In the genomic region with DNA sequence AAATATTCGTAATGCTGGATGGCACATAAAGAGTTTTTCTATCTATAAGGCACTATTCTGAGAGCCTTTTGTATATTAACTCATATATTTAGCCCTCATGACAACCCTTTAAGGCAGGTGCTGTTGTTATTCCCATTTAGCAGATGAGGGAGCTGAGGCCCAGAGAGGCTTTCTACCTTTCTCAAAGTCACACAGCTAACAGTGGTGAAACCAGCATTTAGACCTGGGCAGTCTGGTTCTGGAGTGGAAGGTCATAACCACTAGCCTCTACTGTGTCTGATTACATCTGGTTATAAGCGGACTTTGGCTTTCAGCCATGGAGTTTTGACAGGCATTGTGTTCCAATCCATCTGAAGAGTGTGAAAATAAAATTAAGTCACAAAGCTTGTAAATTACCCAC, we compare ENCODE assay signal across 16 cellular contexts. TPM values are rescaled to one million over a fixed set of nuclear protein-coding genes. Genes with fewer than 3 reads are reported as not detected.
A peak's percentile ranks its signal among the peaks of the same experiment; 100 is the strongest.
DNase-seq lines count a peak whose midpoint lies in the region; ATAC-seq and TF ChIP-seq lines count a peak whose summit lies in the region.
"Had no signal": no experiment of that assay in that cellular context is flagged by ENCODE, and none has a peak within 500 bp of the region (broad histone marks: within the 10 kb centered on the region; RNA-seq: fewer than 3 reads in every experiment).

No MANE protein-coding gene starts in this region.

- H3K27me3 ChIP-seq in CD4-positive, CD25-positive, alpha-beta regulatory T cell (ENCODE audit: control insufficient read depth, insufficient read depth, low read length), result no peaks in the 10 kb centered on the region

- no peak for DNase-seq in activated T-cell treated with anti-CD3 and anti-CD28 coated beads, Interleukin-2, amount 50 U/mL, for 4 hours
- no peak for DNase-seq in activated T-cell treated with anti-CD3 and anti-CD28 coated beads for 4 hours
- DNase-seq in CD4-positive, CD25-positive, alpha-beta regulatory T cell, result no peak
- DNase-seq in activated naive CD8-positive, alpha-beta T cell treated with anti-CD3 and anti-CD28 coated beads for 36 hours, result no peak
- no peak for DNase-seq in mucosa of descending colon
- DNase-seq in substantia nigra (lab: John Stamatoyannopoulos, UW), result no peak
- DNase-seq in NCI-H2081 treated with DMSO at 0.1 percent for 48 hours (lab: John Stamatoyannopoulos, UW), result no peak
- DNase-seq: CD8-positive, alpha-beta memory T cell; DMS79; HFFc6; KBM-7; NCI-H1436; NCI-H2081; NCI-H510A treated with DMSO at 0.1 percent for 48 hours; Right ventricle myocardium superior had no signal

- no peak overlapping the region for H3K4me3 ChIP-seq in CD4-positive, CD25-positive, alpha-beta regulatory T cell (ENCODE audit: low read depth, low read length)
- H3K4me3 ChIP-seq in HEK293 (ENCODE audit: low read depth, low read length) (no peak overlapping the region), mucosa of descending colon (no peak overlapping the region)

- ATAC-seq in activated T-cell treated with anti-CD3 and anti-CD28 coated beads, Interleukin-2, amount 50 U/mL, for 4 hours, result peak in 1 of 2 donors; percentile 5
- no peak for ATAC-seq in CD4-positive, CD25-positive, alpha-beta regulatory T cell (ENCODE audit: low read depth in 2 of 2)
- no peak for ATAC-seq in mucosa of descending colon

- H3K36me3 ChIP-seq in CD4-positive, CD25-positive, alpha-beta regulatory T cell (ENCODE audit: control insufficient read depth, insufficient read depth, low read length), result no peaks in the 10 kb centered on the region
- H3K36me3 ChIP-seq in HEK293 (ENCODE audit: control insufficient read depth in 2 of 2, insufficient read depth in 1 of 2, low read length in 2 of 2) (no peaks in the 10 kb centered on the region), mucosa of descending colon (ENCODE audit: low read depth) (peaks cover 9% of the 10 kb centered on the region)

- H3K27ac Mint-ChIP-seq in CD4-positive, CD25-positive, alpha-beta regulatory T cell, result peak overlapping the region in 2 of 3 donors; percentile 7 to 85
- H3K27ac Mint-ChIP-seq in activated naive CD8-positive, alpha-beta T cell treated with anti-CD3 and anti-CD28 coated beads for 36 hours, result peak overlapping the region; percentile 93
- H3K27ac Mint-ChIP-seq: HFFc6 had no signal

- no peaks in the 10 kb centered on the region for H3K9me3 Mint-ChIP-seq in activated T-cell treated with anti-CD3 and anti-CD28 coated beads, Interleukin-2, amount 50 U/mL, for 4 hours
- H3K9me3 Mint-ChIP-seq in CD4-positive, CD25-positive, alpha-beta regulatory T cell, result no peaks in the 10 kb centered on the region
- H3K9me3 Mint-ChIP-seq in activated naive CD8-positive, alpha-beta T cell treated with anti-CD3 and anti-CD28 coated beads for 36 hours, result no peaks in the 10 kb centered on the region
- H3K9me3 Mint-ChIP-seq: CD8-positive, alpha-beta memory T cell; HFFc6 had no signal

- peaks cover 16% of the 10 kb centered on the region for H3K36me3 Mint-ChIP-seq in activated T-cell treated with anti-CD3 and anti-CD28 coated beads, Interleukin-2, amount 50 U/mL, for 4 hours (ENCODE audit: insufficient read depth)
- peaks cover 5% of the 10 kb centered on the region for H3K36me3 Mint-ChIP-seq in CD4-positive, CD25-positive, alpha-beta regulatory T cell
- H3K36me3 Mint-ChIP-seq in activated naive CD8-positive, alpha-beta T cell treated with anti-CD3 and anti-CD28 coated beads for 36 hours, result peaks cover 73% of the 10 kb centered on the region
- H3K36me3 Mint-ChIP-seq: CD8-positive, alpha-beta memory T cell had no signal

- H3K4me1 ChIP-seq in CD4-positive, CD25-positive, alpha-beta regulatory T cell (ENCODE audit: control insufficient read depth, insufficient read depth, low read length, poor library complexity, severe bottlenecking), result no peaks in the 10 kb centered on the region
- no peaks in the 10 kb centered on the region for H3K4me1 ChIP-seq in HEK293 (ENCODE audit: control insufficient read depth, insufficient read depth, low read length)
- no peaks in the 10 kb centered on the region for H3K4me1 ChIP-seq in mucosa of descending colon (ENCODE audit: low read depth)

- no peaks in the 10 kb centered on the region for H3K9me3 ChIP-seq in CD4-positive, CD25-positive, alpha-beta regulatory T cell (ENCODE audit: control insufficient read depth in 2 of 2, low read length in 2 of 2)
- H3K9me3 ChIP-seq in HEK293 (ENCODE audit: control insufficient read depth, insufficient read depth, low read depth, low read length) (no peaks in the 10 kb centered on the region), mucosa of descending colon (no peaks in the 10 kb centered on the region)

- CTCF ChIA-PET in HEK293 (lab: Yijun Ruan, JAX), result interaction anchor here (0.6 to 1.3 kb wide), 4 partner anchors 9 to 304 kb away, joined by 3 to 8 read pairs (median 4); no protein-coding TSS in a partner anchor

- H3K27me3 Mint-ChIP-seq in activated T-cell treated with anti-CD3 and anti-CD28 coated beads, Interleukin-2, amount 50 U/mL, for 4 hours (ENCODE audit: low read depth), result no peaks in the 10 kb centered on the region
- no peaks in the 10 kb centered on the region for H3K27me3 Mint-ChIP-seq in CD4-positive, CD25-positive, alpha-beta regulatory T cell
- H3K27me3 Mint-ChIP-seq in activated naive CD8-positive, alpha-beta T cell treated with anti-CD3 and anti-CD28 coated beads for 36 hours, result no peaks in the 10 kb centered on the region
- H3K27me3 Mint-ChIP-seq: CD8-positive, alpha-beta memory T cell had no signal

- peaks cover 22% of the 10 kb centered on the region for H3K4me1 Mint-ChIP-seq in activated T-cell treated with anti-CD3 and anti-CD28 coated beads, Interleukin-2, amount 50 U/mL, for 4 hours (ENCODE audit: low read depth)
- H3K4me1 Mint-ChIP-seq in CD4-positive, CD25-positive, alpha-beta regulatory T cell, result peaks cover 8 to 19% (median 14%) of the 10 kb centered on the region in 4 donors
- H3K4me1 Mint-ChIP-seq in activated naive CD8-positive, alpha-beta T cell treated with anti-CD3 and anti-CD28 coated beads for 36 hours, result peaks cover 34% of the 10 kb centered on the region

- TF ChIP-seq CTCF in HEK293 (tag by site-specific recombination; IDR thresholded peaks at IDR 0.05), result no peak
- no peak for TF ChIP-seq CTCF in mucosa of descending colon (IDR thresholded peaks at IDR 0.05)

- H3K4me3 Mint-ChIP-seq in activated T-cell treated with anti-CD3 and anti-CD28 coated beads, Interleukin-2, amount 50 U/mL, for 4 hours, result peak overlapping the region; percentile 17
- H3K4me3 Mint-ChIP-seq in CD4-positive, CD25-positive, alpha-beta regulatory T cell, result no peak overlapping the region
- peak overlapping the region; percentile 41 for H3K4me3 Mint-ChIP-seq in activated naive CD8-positive, alpha-beta T cell treated with anti-CD3 and anti-CD28 coated beads for 36 hours
- H3K4me3 Mint-ChIP-seq: CD8-positive, alpha-beta memory T cell; HFFc6 had no signal

- POLR2A ChIA-PET in HEK293 (lab: Yijun Ruan, JAX), result no interaction called here

- no peak overlapping the region for H3K27ac ChIP-seq in CD4-positive, CD25-positive, alpha-beta regulatory T cell (ENCODE audit: insufficient read depth, low read length, poor library complexity, severe bottlenecking)
- H3K27ac ChIP-seq in HEK293 (ENCODE audit: extremely low read depth, low read depth, low read length) (no peak overlapping the region), substantia nigra (ENCODE audit: low read depth, low read length, poor library complexity, severe bottlenecking) (no peak overlapping the region)

- intact Hi-C loops in mucosa of descending colon (cut with DNase I, micrococcal nuclease), result no loop called here

TF ChIP-seq in HEK293, 187 proteins besides CTCF, POLR2A, EP300 and RAD21:
- TF ChIP-seq ZNF26 (tag by site-specific recombination; IDR thresholded peaks at IDR 0.05) (no peak), ZNF768 (tag by site-specific recombination; IDR thresholded peaks at IDR 0.05) (peak; percentile 39; the same call in 1 of the 2 replicates)

RNA-seq across cellular contexts. Expression of gene HDAC7, which starts 41.2 kb away (rescaled TPM):
- total RNA-seq in activated T-cell treated with anti-CD3 and anti-CD28 coated beads, Interleukin-2, amount 50 U/mL, for 4 hours, result 100 to 1,000 TPM; 168 to 199 (median 199) TPM
- 163 TPM for total RNA-seq in CD4-positive, CD25-positive, alpha-beta regulatory T cell
- polyA plus RNA-seq in CD4-positive, CD25-positive, alpha-beta regulatory T cell, result 10 to 100 TPM; 14.0 to 15.4 (median 15.3) TPM
- 100 to 1,000 TPM; 233 to 246 TPM for total RNA-seq in activated naive CD8-positive, alpha-beta T cell treated with anti-CD3 and anti-CD28 coated beads for 36 hours
- 10 to 100 TPM; 19.5 to 67.4 (median 33.2) TPM for total RNA-seq in mucosa of descending colon

RNA-seq across cellular contexts. Expression of gene VDR, which starts 43.9 kb away (rescaled TPM):
- total RNA-seq in activated T-cell treated with anti-CD3 and anti-CD28 coated beads, Interleukin-2, amount 50 U/mL, for 4 hours, result 10 to 100 TPM; 83.5 to 95.1 (median 87.3) TPM
- 2.9 TPM for total RNA-seq in CD4-positive, CD25-positive, alpha-beta regulatory T cell
- 1 to 10 TPM; 1.6 to 4.5 (median 2.5) TPM for polyA plus RNA-seq in CD4-positive, CD25-positive, alpha-beta regulatory T cell
- total RNA-seq in activated naive CD8-positive, alpha-beta T cell treated with anti-CD3 and anti-CD28 coated beads for 36 hours, result 10 to 100 TPM; 55.8 TPM
- 100 to 1,000 TPM in 2 of 3 donors, 10 to 100 TPM in 1; 69.5 to 175 (median 162) TPM for total RNA-seq in mucosa of descending colon

Comparison
In these comparisons a context has a peak if more than half of its experiments do, and no peak if none do; other contexts are left out.
1. H3K4me3 Mint-ChIP-seq: peak in activated T-cell treated with anti-CD3 and anti-CD28 coated beads, Interleukin-2, amount 50 U/mL, for 4 hours (single experiment) and activated naive CD8-positive, alpha-beta T cell treated with anti-CD3 and anti-CD28 coated beads for 36 hours (single experiment); none in CD4-positive, CD25-positive, alpha-beta regulatory T cell (0 of 4).
2. RNA of gene VDR, which starts 43.9 kb away (total RNA-seq): 69.5 to 175 TPM in mucosa of descending colon, 83.5 to 95.1 TPM in activated T-cell treated with anti-CD3 and anti-CD28 coated beads, Interleukin-2, amount 50 U/mL, for 4 hours and 55.8 TPM in activated naive CD8-positive, alpha-beta T cell treated with anti-CD3 and anti-CD28 coated beads for 36 hours; 2.9 TPM in CD4-positive, CD25-positive, alpha-beta regulatory T cell (single experiment); every median in the first group is over 10 times any median in the second.